ENCODE assay signal across 1 cellular context in genomic region chr6:159761873-159762680, GRCh38.
TF ChIP-seq lines count a peak whose summit lies in the region.

Gene ACAT2, plus strand, starts transcription at chr6:159762045. Its CDS starts 43 bp downstream, at chr6:159762088.

TF ChIP-seq in liver, 16 proteins besides CTCF, POLR2A, EP300 and RAD21 (continued from another document):
- TF ChIP-seq, protein P1, sequence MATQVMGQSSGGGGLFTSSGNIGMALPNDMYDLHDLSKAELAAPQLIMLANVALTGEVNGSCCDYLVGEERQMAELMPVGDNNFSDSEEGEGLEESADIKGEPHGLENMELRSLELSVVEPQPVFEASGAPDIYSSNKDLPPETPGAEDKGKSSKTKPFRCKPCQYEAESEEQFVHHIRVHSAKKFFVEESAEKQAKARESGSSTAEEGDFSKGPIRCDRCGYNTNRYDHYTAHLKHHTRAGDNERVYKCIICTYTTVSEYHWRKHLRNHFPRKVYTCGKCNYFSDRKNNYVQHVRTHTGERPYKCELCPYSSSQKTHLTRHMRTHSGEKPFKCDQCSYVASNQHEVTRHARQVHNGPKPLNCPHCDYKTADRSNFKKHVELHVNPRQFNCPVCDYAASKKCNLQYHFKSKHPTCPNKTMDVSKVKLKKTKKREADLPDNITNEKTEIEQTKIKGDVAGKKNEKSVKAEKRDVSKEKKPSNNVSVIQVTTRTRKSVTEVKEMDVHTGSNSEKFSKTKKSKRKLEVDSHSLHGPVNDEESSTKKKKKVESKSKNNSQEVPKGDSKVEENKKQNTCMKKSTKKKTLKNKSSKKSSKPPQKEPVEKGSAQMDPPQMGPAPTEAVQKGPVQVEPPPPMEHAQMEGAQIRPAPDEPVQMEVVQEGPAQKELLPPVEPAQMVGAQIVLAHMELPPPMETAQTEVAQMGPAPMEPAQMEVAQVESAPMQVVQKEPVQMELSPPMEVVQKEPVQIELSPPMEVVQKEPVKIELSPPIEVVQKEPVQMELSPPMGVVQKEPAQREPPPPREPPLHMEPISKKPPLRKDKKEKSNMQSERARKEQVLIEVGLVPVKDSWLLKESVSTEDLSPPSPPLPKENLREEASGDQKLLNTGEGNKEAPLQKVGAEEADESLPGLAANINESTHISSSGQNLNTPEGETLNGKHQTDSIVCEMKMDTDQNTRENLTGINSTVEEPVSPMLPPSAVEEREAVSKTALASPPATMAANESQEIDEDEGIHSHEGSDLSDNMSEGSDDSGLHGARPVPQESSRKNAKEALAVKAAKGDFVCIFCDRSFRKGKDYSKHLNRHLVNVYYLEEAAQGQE (IDR thresholded peaks at IDR 0.05): peak; percentile 78
- no peak for TF ChIP-seq NR2F2 (IDR thresholded peaks at IDR 0.05)
TF ChIP-seq in liver: peak in this region for 4.
